Comparison of ENCODE assay signal across 11 cellular contexts in genomic region chr19:48569814-48570213, GRCh38. TPM values are rescaled to one million over a fixed set of nuclear protein-coding genes. Genes with fewer than 3 reads are reported as not detected.
A peak's percentile ranks its signal among the peaks of the same experiment; 100 is the strongest.
DNase-seq lines count a peak whose midpoint lies in the region; ATAC-seq and TF ChIP-seq lines count a peak whose summit lies in the region.
"Had no signal": no experiment of that assay in that cellular context is flagged by ENCODE, and none has a peak within 500 bp of the region (broad histone marks: within the 10 kb centered on the region; RNA-seq: fewer than 3 reads in every experiment).

No MANE protein-coding gene starts in this region.

- H3K9me3 ChIP-seq in AG04450 (ENCODE audit: control insufficient read depth, insufficient read depth, low read length) = no peaks in the 10 kb centered on the region
- no peaks in the 10 kb centered on the region for H3K9me3 ChIP-seq in MM.1S (replicated peaks; ENCODE audit: insufficient read depth, low read length)
- H3K9me3 ChIP-seq: ovary had no signal

- H3K79me2 ChIP-seq in MM.1S (ENCODE audit: low read length) = no peaks in the 10 kb centered on the region

- no peaks in the 10 kb centered on the region for H4K20me1 ChIP-seq in MM.1S (ENCODE audit: insufficient read depth, low read length)

- H3K27ac ChIP-seq in AG04450 (ENCODE audit: low read depth, low read length) = peak overlapping the region; percentile 11
- peak overlapping the region; percentile 72; the same call in 1 of the 2 replicates for H3K27ac ChIP-seq in VCaP
- no peak overlapping the region for H3K27ac ChIP-seq in MM.1S (ENCODE audit: low read length)
- H3K27ac ChIP-seq: ovary had no signal

- H3K4me1 ChIP-seq in MM.1S (ENCODE audit: low read length) = no peaks in the 10 kb centered on the region

- POLR2A ChIA-PET in AG04450 (lab: Yijun Ruan, JAX) (no interaction called here), HEK293T (lab: Yijun Ruan, JAX) (no interaction called here)

- H3K36me3 ChIP-seq in MM.1S (replicated peaks; ENCODE audit: insufficient read depth, low read length) = no peaks in the 10 kb centered on the region
- H3K36me3 ChIP-seq: ovary had no signal

- ATAC-seq in HG03460 (IDR thresholded peaks at IDR 0.05; ENCODE audit: unreplicated experiment) = no peak

- DNase-seq in AG04450 (ENCODE audit: low read depth, low spot score) (no peak), HEK293T (ENCODE audit: extremely low spot score) (no peak), left kidney (ENCODE audit: low read depth, low spot score) (peak; percentile 69), MM.1S (no peak), NCI-H187 treated with DMSO at 0.1 percent for 48 hours (lab: John Stamatoyannopoulos, UW) (no peak), NCI-H1694 treated with DMSO at 0.1 percent for 48 hours (lab: John Stamatoyannopoulos, UW) (no peak)
- DNase-seq: activated naive CD4-positive, alpha-beta T cell treated with anti-CD3 and anti-CD28 coated beads for 36 hours; DND-41; ovary had no signal

- H3F3A ChIP-seq in MM.1S (ENCODE audit: insufficient read depth, low read length) = no peaks in the 10 kb centered on the region

- no peaks in the 10 kb centered on the region for H3K9me2 ChIP-seq in MM.1S (replicated peaks; ENCODE audit: insufficient read depth, low read length)

- no peak overlapping the region for H3K4me3 ChIP-seq in AG04450 (ENCODE audit: low read depth, low read length)
- H3K4me3 ChIP-seq in MM.1S (ENCODE audit: low read length) = no peak overlapping the region
- H3K4me3 ChIP-seq: ovary had no signal

- H3K27me3 ChIP-seq in AG04450 (ENCODE audit: control insufficient read depth, insufficient read depth, low read length) = no peaks in the 10 kb centered on the region
- H3K27me3 ChIP-seq in MM.1S (replicated peaks; ENCODE audit: insufficient read depth, low read length) = peaks cover 47% of the 10 kb centered on the region
- H3K27me3 ChIP-seq: ovary had no signal

- H3K9ac ChIP-seq in MM.1S (ENCODE audit: low read length) = no peak overlapping the region

- TF ChIP-seq CTCF in AG04450 (IDR thresholded peaks at IDR 0.05; ENCODE audit: low read depth, low read length) (no peak), VCaP (conservative IDR thresholded peaks at IDR 0.05) (no peak), MM.1S (IDR thresholded peaks at IDR 0.05; ENCODE audit: low read length) (no peak)

- H3K4me2 ChIP-seq in MM.1S (ENCODE audit: low read depth, low read length) = no peak overlapping the region

- H2AFZ ChIP-seq in MM.1S (ENCODE audit: low read length) = no peak overlapping the region

- CTCF ChIA-PET in AG04450 (lab: Charles Lee) = interaction anchor here (0.6 to 1.5 kb wide), 3 partner anchors 64 to 1395 kb away, joined by 3 to 6 read pairs (median 4); no protein-coding TSS in a partner anchor
- CTCF ChIA-PET in HEK293T (lab: Yijun Ruan, JAX) = no interaction called here

TF ChIP-seq in HEK293T, 16 proteins besides CTCF, POLR2A, EP300 and RAD21:
- TF ChIP-seq TARDBP (IDR thresholded peaks at IDR 0.05) (no peak), ZNF384 (IDR thresholded peaks at IDR 0.05) (peak; percentile 72), CTBP1 (IDR thresholded peaks at IDR 0.05; ENCODE audit: borderline replicate concordance) (no peak)

RNA-seq across cellular contexts. Expression of gene SULT2B1, which starts 17.8 kb away (rescaled TPM):
- polyA plus RNA-seq in AG04450 (2011; rRNA removed) = 0.12 and 0.20 TPM in 2 replicates
- polyA minus RNA-seq in AG04450 (2011; rRNA and poly(A)+ RNA removed) = not detected in 2 replicates

RNA-seq across cellular contexts. Expression of gene SPACA4, which starts 36.7 kb away (rescaled TPM):
- not detected in 2 replicates for polyA plus RNA-seq in AG04450 (2011; rRNA removed)
- polyA minus RNA-seq in AG04450 (2011; rRNA and poly(A)+ RNA removed) = not detected in 2 replicates
- polyA plus RNA-seq: ovary had no signal

RNA-seq across cellular contexts. Expression of gene FAM83E, which starts 45.1 kb away (rescaled TPM):
- not detected in 2 replicates for polyA plus RNA-seq in AG04450 (2011; rRNA removed)
- polyA minus RNA-seq in AG04450 (2011; rRNA and poly(A)+ RNA removed) = 0.65 TPM in 1 of 2 replicates, not detected in the other

RNA-seq across cellular contexts. Expression of gene RPL18, which starts 49.2 kb away (rescaled TPM):
- polyA plus RNA-seq in AG04450 (2011; rRNA removed) = 1,020 and 1,259 TPM in 2 replicates
- polyA minus RNA-seq in AG04450 (2011; rRNA and poly(A)+ RNA removed) = 587 and 645 TPM in 2 replicates

RNA-seq across cellular contexts. Expression of gene SPHK2, which starts 49.5 kb away (rescaled TPM):
- polyA plus RNA-seq in AG04450 (2011; rRNA removed) = 4.6 and 6.1 TPM in 2 replicates
- polyA minus RNA-seq in AG04450 (2011; rRNA and poly(A)+ RNA removed) = 6.1 and 6.6 TPM in 2 replicates
